In the genomic region with DNA sequence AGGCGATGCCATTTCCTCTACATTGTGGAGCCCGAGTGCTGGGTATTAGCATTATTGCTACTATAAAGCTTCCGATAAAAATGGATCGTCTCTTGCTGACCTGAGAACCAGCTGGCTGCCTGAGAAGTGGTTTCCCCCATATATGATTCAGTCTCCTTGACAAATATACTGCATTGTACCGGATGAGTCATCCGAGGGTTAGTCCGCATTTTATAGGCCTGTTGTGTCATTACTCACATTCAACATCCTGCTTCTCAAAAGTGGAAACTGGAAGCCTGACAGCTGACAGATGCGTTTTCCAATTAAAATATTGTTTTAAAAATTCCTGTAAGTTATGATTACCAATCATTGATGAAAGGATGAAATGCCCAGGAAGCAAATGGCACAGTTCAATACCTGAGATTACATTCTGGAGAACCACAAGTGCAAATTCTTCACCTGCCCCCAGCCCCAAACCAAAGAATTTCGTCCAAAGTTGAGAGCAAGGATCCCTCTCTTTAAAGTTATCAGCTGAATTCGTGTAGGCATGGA, we compare ENCODE assay signal across 8 cellular contexts.
DNase-seq lines count a peak whose midpoint lies in the region; ATAC-seq, FAIRE-seq and TF ChIP-seq lines count a peak whose summit lies in the region.

No MANE protein-coding gene starts in this region.

- peak overlapping the region; percentile 55 for H2BK120ac ChIP-seq in mesenchymal stem cell (ENCODE audit: low read depth, low read length)

- H3K79me2 ChIP-seq in K562 (ENCODE audit: control insufficient read depth, insufficient read depth, low read length): peaks cover 93% of the 10 kb centered on the region

- H3K9me3 Mint-ChIP-seq in activated naive CD4-positive, alpha-beta T cell treated with anti-CD3 and anti-CD28 coated beads, Interleukin-2, amount 50 U/mL, for 72 hours: no peaks in the 10 kb centered on the region
- no peaks in the 10 kb centered on the region for H3K9me3 Mint-ChIP-seq in activated naive CD4-positive, alpha-beta T cell treated with anti-CD3 and anti-CD28 coated beads, Interleukin-2, amount 10 ng/mL, durations not matched to agents 7 days and 5 days
- no peaks in the 10 kb centered on the region for H3K9me3 Mint-ChIP-seq in naive thymus-derived CD8-positive, alpha-beta T cell

- peak; percentile 94 for FAIRE-seq in K562 (lab: Jason Lieb, UNC)

- H3K9me3 ChIP-seq in K562 (replicated peaks; ENCODE audit: control insufficient read depth, insufficient read depth, low read depth, low read length): no peaks in the 10 kb centered on the region
- H3K9me3 ChIP-seq in mesenchymal stem cell (ENCODE audit: control insufficient read depth, low read length): no peaks in the 10 kb centered on the region
- H3K9me3 ChIP-seq in aorta (ENCODE audit: control insufficient read depth, low read length): no peaks in the 10 kb centered on the region

- H2AK5ac ChIP-seq in mesenchymal stem cell (ENCODE audit: low read length, severe bottlenecking): peak overlapping the region; percentile 59

- H3K4me3 Mint-ChIP-seq in activated naive CD4-positive, alpha-beta T cell treated with anti-CD3 and anti-CD28 coated beads, Interleukin-2, amount 10 ng/mL, durations not matched to agents 7 days and 5 days: no peak overlapping the region
- no peak overlapping the region for H3K4me3 Mint-ChIP-seq in naive thymus-derived CD8-positive, alpha-beta T cell

- H3K36me3 ChIP-seq in K562 (ENCODE audit: control insufficient read depth, insufficient read depth, low read length): no peaks in the 10 kb centered on the region
- H3K36me3 ChIP-seq in mesenchymal stem cell (ENCODE audit: control insufficient read depth in 1 of 2, insufficient read depth in 2 of 2, low read depth in 1 of 2, low read length in 2 of 2): no peaks in the 10 kb centered on the region
- H3K36me3 ChIP-seq in aorta (ENCODE audit: control insufficient read depth in 1 of 2, insufficient read depth in 2 of 2, low read length in 1 of 2): no peaks in the 10 kb centered on the region

- ATAC-seq in activated naive CD4-positive, alpha-beta T cell treated with anti-CD3 and anti-CD28 coated beads, Interleukin-2, amount 50 U/mL, for 72 hours: peak; percentile 98 to 100
- ATAC-seq in HG02938 (IDR thresholded peaks at IDR 0.05; ENCODE audit: unreplicated experiment) (peak; percentile 76), K562 (peak; percentile 83), aorta (ENCODE audit: low FRiP score) (no peak)
- ATAC-seq in naive thymus-derived CD8-positive, alpha-beta T cell: no peak

- H4K8ac ChIP-seq in mesenchymal stem cell (ENCODE audit: low read length): peak overlapping the region; percentile 57

- no peak for TF ChIP-seq POLR2A in K562 (conservative IDR thresholded peaks at IDR 0.05)

- in situ Hi-C loops in K562 (cut with MboI): no loop called here

- H3K27me3 ChIP-seq in K562 (ENCODE audit: control insufficient read depth in 2 of 2, insufficient read depth in 2 of 2, low read length in 2 of 2): no peaks in the 10 kb centered on the region
- no peaks in the 10 kb centered on the region for H3K27me3 ChIP-seq in mesenchymal stem cell (ENCODE audit: control insufficient read depth in 1 of 2, insufficient read depth in 1 of 2, low read length in 2 of 2)
- no peaks in the 10 kb centered on the region for H3K27me3 ChIP-seq in aorta (ENCODE audit: control insufficient read depth in 1 of 2, insufficient read depth in 2 of 2, low read length in 1 of 2)

- H2BK15ac ChIP-seq in mesenchymal stem cell (ENCODE audit: low read depth, poor library complexity, severe bottlenecking): no peak overlapping the region

- peak overlapping the region in 1 of 2 experiments; percentile 47; a peak in 2 of 4 replicates for H3K9ac ChIP-seq in K562 (ENCODE audit: insufficient read depth in 1 of 2, low read depth in 2 of 2, low read length in 2 of 2)
- peak overlapping the region; percentile 64 for H3K9ac ChIP-seq in mesenchymal stem cell (ENCODE audit: low read length)

- no peak overlapping the region for H3K14ac ChIP-seq in mesenchymal stem cell (ENCODE audit: low read length in 2 of 2)

- intact Hi-C loops in K562 (cut with micrococcal nuclease) (loop anchor here (2.0 to 5.0 kb wide), 2 partner anchors 16 to 89 kb away; no protein-coding TSS in a partner anchor), aorta (cut with DNase I) (no loop called here)

- WGBS in K562 (ENCODE audit: insufficient coverage, low coverage, missing lambda C conversion rate): 3% methylated on average over 10 of the region's 10 CpGs
- WGBS in mesenchymal stem cell: 1% methylated on average over 9 of the region's 10 CpGs
- WGBS in aorta, 2 donors: 30 to 33% methylated on average over 10 of the region's 10 CpGs

- no peak overlapping the region for H3K23ac ChIP-seq in mesenchymal stem cell (ENCODE audit: low read length in 2 of 2)

- H3K27me3 Mint-ChIP-seq in activated naive CD4-positive, alpha-beta T cell treated with anti-CD3 and anti-CD28 coated beads, Interleukin-2, amount 10 ng/mL, durations not matched to agents 7 days and 5 days: no peaks in the 10 kb centered on the region
- H3K27me3 Mint-ChIP-seq in naive thymus-derived CD8-positive, alpha-beta T cell: peaks cover 0 to 3% (median 0%) of the 10 kb centered on the region in 5 donors

- peak overlapping the region; percentile 2; the same call in 1 of the 2 replicates for H3K4me3 ChIP-seq in K562
- peak overlapping the region in 1 of 2 experiments; percentile 76 for H3K4me3 ChIP-seq in mesenchymal stem cell (ENCODE audit: insufficient read depth in 1 of 2, low read depth in 1 of 2, low read length in 2 of 2)
- no peak overlapping the region for H3K4me3 ChIP-seq in aorta (ENCODE audit: low read length in 2 of 2)

- H4K91ac ChIP-seq in mesenchymal stem cell (ENCODE audit: low read length): no peak overlapping the region

- BruUV-seq in K562 (replicated peaks; lab: Mats Ljungman, UMichigan): no TSS peak

- peaks cover 23% of the 10 kb centered on the region for H3K4me1 Mint-ChIP-seq in activated naive CD4-positive, alpha-beta T cell treated with anti-CD3 and anti-CD28 coated beads, Interleukin-2, amount 10 ng/mL, durations not matched to agents 7 days and 5 days
- H3K4me1 Mint-ChIP-seq in naive thymus-derived CD8-positive, alpha-beta T cell: peaks cover 0 to 8% (median 0%) of the 10 kb centered on the region in 4 donors

- POLR2A ChIA-PET in K562 (lab: Yijun Ruan, JAX): interaction anchor here (0.5 to 3.8 kb wide), 7 partner anchors 9 to 72 kb away, joined by 3 to 12 read pairs (median 7); no protein-coding TSS in a partner anchor
- POLR2A ChIA-PET in naive thymus-derived CD8-positive, alpha-beta T cell (lab: Charles Lee): no interaction called here

- H3K4me1 ChIP-seq in K562 (replicated peaks in 1 of 2; ENCODE audit: control insufficient read depth in 2 of 2, insufficient read depth in 2 of 2, low read length in 2 of 2) (peaks cover 12 to 64% of the 10 kb centered on the region in 2 experiments), mesenchymal stem cell (ENCODE audit: control insufficient read depth, insufficient read depth, low read depth, low read length) (peaks cover 7% of the 10 kb centered on the region), aorta (ENCODE audit: control insufficient read depth in 1 of 2, insufficient read depth in 2 of 2, low read length in 2 of 2) (peaks cover 3 to 4% of the 10 kb centered on the region in 2 donors)

- peaks cover 5% of the 10 kb centered on the region for H3K79me1 ChIP-seq in mesenchymal stem cell (replicated peaks; ENCODE audit: low read length, poor library complexity, severe bottlenecking)

- TF ChIP-seq RAD21 in K562 (CRISPR knock-in tag; conservative IDR thresholded peaks at IDR 0.05 in 1 of 2, IDR thresholded peaks at IDR 0.05 in 1 of 2): no peak

- DNase-seq in activated naive CD4-positive, alpha-beta T cell treated with anti-CD3 and anti-CD28 coated beads, Interleukin-2, amount 50 U/mL, for 72 hours (ENCODE audit: low spot score in 2 of 2): peak in 1 of 2 donors; percentile 35
- no peak for DNase-seq in activated naive CD4-positive, alpha-beta T cell treated with anti-CD3 and anti-CD28 coated beads, Interleukin-2, amount 10 ng/mL, durations not matched to agents 7 days and 5 days
- peak; percentile 72 for DNase-seq in NCI-H69 (lab: John Stamatoyannopoulos, UW)
- DNase-seq in K562 (ENCODE audit: extremely low read depth in 1 of 4, low spot score in 3 of 4): peak; percentile 61 to 86 (median 73)
- peak; percentile 97 for DNase-seq in mesenchymal stem cell
- no peak for DNase-seq in naive thymus-derived CD8-positive, alpha-beta T cell
- DNase-seq in aorta: no peak

- H2BK5ac ChIP-seq in mesenchymal stem cell (ENCODE audit: low read depth, low read length, poor library complexity, severe bottlenecking): no peak overlapping the region

- peak overlapping the region in 1 of 2 experiments; percentile 35 for H3K4ac ChIP-seq in mesenchymal stem cell (ENCODE audit: low read depth in 1 of 2, low read length in 2 of 2)

- H3K9me1 ChIP-seq in K562 (ENCODE audit: control insufficient read depth, insufficient read depth, low read length): peaks cover 3% of the 10 kb centered on the region

- H3K36me3 Mint-ChIP-seq in activated naive CD4-positive, alpha-beta T cell treated with anti-CD3 and anti-CD28 coated beads, Interleukin-2, amount 50 U/mL, for 72 hours: no peaks in the 10 kb centered on the region
- peaks cover 3% of the 10 kb centered on the region for H3K36me3 Mint-ChIP-seq in activated naive CD4-positive, alpha-beta T cell treated with anti-CD3 and anti-CD28 coated beads, Interleukin-2, amount 10 ng/mL, durations not matched to agents 7 days and 5 days
- no peaks in the 10 kb centered on the region for H3K36me3 Mint-ChIP-seq in naive thymus-derived CD8-positive, alpha-beta T cell

- H3K27ac Mint-ChIP-seq in activated naive CD4-positive, alpha-beta T cell treated with anti-CD3 and anti-CD28 coated beads, Interleukin-2, amount 50 U/mL, for 72 hours: no peak overlapping the region
- H3K27ac Mint-ChIP-seq in activated naive CD4-positive, alpha-beta T cell treated with anti-CD3 and anti-CD28 coated beads, Interleukin-2, amount 10 ng/mL, durations not matched to agents 7 days and 5 days: no peak overlapping the region
- H3K27ac Mint-ChIP-seq in naive thymus-derived CD8-positive, alpha-beta T cell: no peak overlapping the region

- H3K27ac ChIP-seq in K562 (ENCODE audit: extremely low read depth, low read depth, low read length): peak overlapping the region; percentile 75
- H3K27ac ChIP-seq in mesenchymal stem cell (ENCODE audit: low read length, poor library complexity, severe bottlenecking): peak overlapping the region; percentile 89
- no peak overlapping the region for H3K27ac ChIP-seq in aorta (ENCODE audit: low read depth in 1 of 2, low read length in 2 of 2)

- TF ChIP-seq CTCF in K562 (IDR thresholded peaks at IDR 0.05 in 2 of 3, conservative IDR thresholded peaks at IDR 0.05 in 1 of 3; ENCODE audit: insufficient read depth in 2 of 3, low read depth in 1 of 3, low read length in 3 of 3): no peak

- TF ChIP-seq EP300 in K562 (IDR thresholded peaks at IDR 0.05; ENCODE audit: low read length): peak; percentile 63; the same call in 1 of the 2 replicates

- peak overlapping the region; percentile 68 to 90 for H2BK12ac ChIP-seq in mesenchymal stem cell (ENCODE audit: low read length in 2 of 2)

- CTCF ChIA-PET in activated naive CD4-positive, alpha-beta T cell treated with anti-CD3 and anti-CD28 coated beads, Interleukin-2, amount 10 ng/mL, durations not matched to agents 7 days and 5 days (lab: Charles Lee): interaction anchor here (1.5 kb wide), 1 partner anchor 302 kb away, joined by 3 read pairs; no protein-coding TSS in a partner anchor
- CTCF ChIA-PET in K562 (lab: Yijun Ruan, JAX; ENCODE audit: low intra/inter-chr PET ratio): no interaction called here

- H3K18ac ChIP-seq in mesenchymal stem cell (ENCODE audit: low read depth in 1 of 2, low read length in 2 of 2): no peak overlapping the region

- H3K4me2 ChIP-seq in K562 (ENCODE audit: insufficient read depth, low read length) (peak overlapping the region; percentile 53), mesenchymal stem cell (ENCODE audit: low read length, poor library complexity, severe bottlenecking) (peak overlapping the region; percentile 57)

- H4K20me1 ChIP-seq in K562 (replicated peaks; ENCODE audit: control insufficient read depth, insufficient read depth, low read length): peaks cover 25% of the 10 kb centered on the region

- no peak overlapping the region for H2AFZ ChIP-seq in K562 (ENCODE audit: low read depth, low read length)
- H2AFZ ChIP-seq in mesenchymal stem cell (ENCODE audit: low read depth, low read length): no peak overlapping the region

Comparison
In these comparisons a context has a peak if more than half of its experiments do, and no peak if none do; other contexts are left out.
1. ATAC-seq: peak in activated naive CD4-positive, alpha-beta T cell treated with anti-CD3 and anti-CD28 coated beads, Interleukin-2, amount 50 U/mL, for 72 hours (2 of 2), HG02938 (single experiment) and K562 (single experiment); none in naive thymus-derived CD8-positive, alpha-beta T cell (0 of 2) and aorta (single experiment).
2. DNase-seq: peak in NCI-H69 (single experiment), K562 (4 of 4) and mesenchymal stem cell (single experiment); none in activated naive CD4-positive, alpha-beta T cell treated with anti-CD3 and anti-CD28 coated beads, Interleukin-2, amount 10 ng/mL, durations not matched to agents 7 days and 5 days (single experiment), naive thymus-derived CD8-positive, alpha-beta T cell (0 of 10) and aorta (0 of 2).
3. H3K27ac ChIP-seq: peak in K562 (single experiment) and mesenchymal stem cell (single experiment); none in aorta (0 of 2).